ENCODE assay signal across 16 cellular contexts in genomic region chr11:68216171-68216938, GRCh38. TPM values are rescaled to one million over a fixed set of nuclear protein-coding genes. Genes with fewer than 3 reads are reported as not detected.
DNase-seq lines count a peak whose midpoint lies in the region; ATAC-seq, FAIRE-seq and TF ChIP-seq lines count a peak whose summit lies in the region.
"Had no signal": no experiment of that assay in that cellular context is flagged by ENCODE, and none has a peak within 500 bp of the region (broad histone marks: within the 10 kb centered on the region; RNA-seq: fewer than 3 reads in every experiment).

No MANE protein-coding gene starts in this region.

- intact Hi-C loops in K562 (cut with micrococcal nuclease), result no loop called here

- H3K36me3 ChIP-seq in K562 (ENCODE audit: control insufficient read depth, insufficient read depth, low read length) (no peaks in the 10 kb centered on the region), skeletal muscle tissue (ENCODE audit: control insufficient read depth in 3 of 3, insufficient read depth in 3 of 3, low read length in 3 of 3) (no peaks in the 10 kb centered on the region)
- H3K36me3 ChIP-seq: tibial artery had no signal

- H3K4me1 ChIP-seq in K562 (replicated peaks in 1 of 2; ENCODE audit: control insufficient read depth in 2 of 2, insufficient read depth in 2 of 2, low read length in 2 of 2) (peaks cover 6 to 36% of the 10 kb centered on the region in 2 experiments; a peak in 4 of 5 replicates), skeletal muscle tissue (ENCODE audit: control insufficient read depth in 3 of 3, insufficient read depth in 3 of 3, low read length in 3 of 3) (peaks cover 30 to 37% (median 34%) of the 10 kb centered on the region in 3 donors)

- in situ Hi-C loops in K562 (cut with MboI), result no loop called here

- H3K27me3 ChIP-seq in K562 (ENCODE audit: control insufficient read depth in 2 of 2, insufficient read depth in 2 of 2, low read length in 2 of 2) (peaks cover 13 to 39% of the 10 kb centered on the region in 2 experiments; a peak in 4 of 5 replicates), skeletal muscle tissue (ENCODE audit: control insufficient read depth in 3 of 3, insufficient read depth in 3 of 3, low read length in 3 of 3) (no peaks in the 10 kb centered on the region)
- H3K27me3 ChIP-seq: tibial artery had no signal

- TF ChIP-seq POLR2A in K562 (conservative IDR thresholded peaks at IDR 0.05), result no peak

- BruUV-seq in K562 (replicated peaks; lab: Mats Ljungman, UMichigan), result no TSS peak

- FAIRE-seq in K562 (lab: Jason Lieb, UNC), result no peak

- WGBS in K562 (ENCODE audit: insufficient coverage, low coverage, missing lambda C conversion rate), result 36% methylated on average over 20 of the region's 22 CpGs

- H3K4me3 ChIP-seq in K562 (no peak overlapping the region), skeletal muscle tissue (ENCODE audit: low read length in 3 of 3) (peak overlapping the region; percentile 41 to 77 (median 70))
- H3K4me3 ChIP-seq: tibial artery had no signal

- 0 out of 2 replicates have a peak overlapping the region, but pooled peaks have one; percentile 24 for H2AFZ ChIP-seq in K562 (ENCODE audit: low read depth, low read length)

- no peak for ATAC-seq in K562
- ATAC-seq in left lobe of liver, result peak; percentile 52
- no peak for ATAC-seq in HG03457 (IDR thresholded peaks at IDR 0.05; ENCODE audit: unreplicated experiment)
- ATAC-seq: T-helper 17 cell had no signal

- peaks cover 5% of the 10 kb centered on the region; the same call in 1 of the 2 replicates for H4K20me1 ChIP-seq in K562 (replicated peaks; ENCODE audit: control insufficient read depth, insufficient read depth, low read length)

- TF ChIP-seq EP300 in K562 (IDR thresholded peaks at IDR 0.05; ENCODE audit: low read length), result no peak

- no peak overlapping the region for H3K27ac ChIP-seq in K562 (ENCODE audit: extremely low read depth, low read depth, low read length)
- H3K27ac ChIP-seq in skeletal muscle tissue (ENCODE audit: low read depth, low read length), result peak overlapping the region; percentile 97
- H3K27ac ChIP-seq: tibial artery had no signal

- POLR2A ChIA-PET in K562 (lab: Yijun Ruan, JAX), result interaction anchor here (0.6 to 2.0 kb wide), 5 partner anchors 10 to 59 kb away, joined by 3 to 6 read pairs (median 4); no protein-coding TSS in a partner anchor

- H3K9ac ChIP-seq in K562 (ENCODE audit: insufficient read depth in 1 of 2, low read depth in 2 of 2, low read length in 2 of 2) (peak overlapping the region in 1 of 2 experiments; percentile 64; a peak in 2 of 4 replicates), skeletal muscle tissue (ENCODE audit: low read depth in 1 of 3, low read length in 3 of 3) (peak overlapping the region; percentile 57 to 86 (median 77))

- H3K4me2 ChIP-seq in K562 (ENCODE audit: insufficient read depth, low read length), result no peak overlapping the region; the same call in 1 of the 2 replicates

- TF ChIP-seq CTCF in K562 (IDR thresholded peaks at IDR 0.05 in 2 of 3, conservative IDR thresholded peaks at IDR 0.05 in 1 of 3; ENCODE audit: insufficient read depth in 2 of 3, low read depth in 1 of 3, low read length in 3 of 3), result no peak

- no peak for TF ChIP-seq RAD21 in K562 (CRISPR knock-in tag; conservative IDR thresholded peaks at IDR 0.05 in 1 of 2, IDR thresholded peaks at IDR 0.05 in 1 of 2)

- DNase-seq in NCI-H2029 treated with DMSO at 0.1 percent for 48 hours (lab: John Stamatoyannopoulos, UW) (peak; percentile 34), K562 (ENCODE audit: extremely low read depth in 1 of 4, low spot score in 3 of 4) (no peak), left lobe of liver (ENCODE audit: low spot score) (peak; percentile 57), retina (no peak), mucosa of gallbladder (ENCODE audit: low spot score) (no peak)
- DNase-seq in stimulated activated CD4-positive, alpha-beta T cell treated with anti-CD3 and anti-CD28 coated beads, Interleukin-2, amount 100 ng/mL, for 48 hours, result no peak
- DNase-seq: activated CD4-positive, alpha-beta T cell treated with anti-CD3 and anti-CD28 coated beads, Interleukin-2, amount 50 U/mL, for 1 hour; aorta; foreskin melanocyte; immature natural killer cell; NCI-H187 treated with DMSO at 0.1 percent for 48 hours; stimulated activated CD4-positive, alpha-beta T cell treated with anti-CD3 and anti-CD28 coated beads, Interleukin-12 subunit alpha, Interleukin-12 subunit beta, amount 100 ng/mL, for 4 hours; T-helper 17 cell; tibial artery had no signal

- CTCF ChIA-PET in K562 (lab: Yijun Ruan, JAX; ENCODE audit: low intra/inter-chr PET ratio), result no interaction called here

- no peaks in the 10 kb centered on the region for H3K9me3 ChIP-seq in K562 (replicated peaks; ENCODE audit: control insufficient read depth, insufficient read depth, low read depth, low read length)
- no peaks in the 10 kb centered on the region for H3K9me3 ChIP-seq in skeletal muscle tissue (ENCODE audit: control insufficient read depth in 3 of 3, low read length in 3 of 3)
- H3K9me3 ChIP-seq: tibial artery had no signal

- peaks cover 13% of the 10 kb centered on the region for H3K79me2 ChIP-seq in K562 (ENCODE audit: control insufficient read depth, insufficient read depth, low read length)

- H3K9me1 ChIP-seq in K562 (ENCODE audit: control insufficient read depth, insufficient read depth, low read length), result no peaks in the 10 kb centered on the region

TF ChIP-seq in K562, 482 proteins besides CTCF, POLR2A, EP300 and RAD21:
- TF ChIP-seq SRSF3 (IDR thresholded peaks at IDR 0.05; ENCODE audit: insufficient read depth, low read length), result no peak
- TF ChIP-seq SMARCB1 (IDR thresholded peaks at IDR 0.05; ENCODE audit: insufficient read length, low read depth), result no peak
- peak; percentile 41 to 47; a peak in 3 of 4 replicates for TF ChIP-seq NRF1 (conservative IDR thresholded peaks at IDR 0.05 in 1 of 2, IDR thresholded peaks at IDR 0.05 in 1 of 2)
- TF ChIP-seq C11orf30 (IDR thresholded peaks at IDR 0.05; ENCODE audit: low read depth), result 0 out of 2 replicates have a peak, but pooled peaks have one; percentile 4

RNA-seq across cellular contexts. Expression of gene KMT5B, which starts 3.3 kb away (rescaled TPM):
- 25.4 and 66.1 TPM in 2 replicates for total RNA-seq in K562 (2011; cell fraction: chromatin; rRNA removed; ENCODE audit: low replicate concordance)
- total RNA-seq in K562 (2011; cell fraction: nucleolus; rRNA removed), result 10.5 and 14.7 TPM in 2 replicates
- total RNA-seq in K562 (2011; cell fraction: nucleoplasm; rRNA removed), result 19.0 and 28.4 TPM in 2 replicates
- 15.5 and 20.8 TPM in 2 replicates for total RNA-seq in K562 (2014; rRNA removed)
- 24.6 and 29.4 TPM in 2 replicates for total RNA-seq in K562 (2014; rRNA removed; fragmentation: Illumina TruSeq; extraction: Trizol)
- 21.3 and 22.0 TPM in 2 replicates for total RNA-seq in K562 (2015; rRNA removed; fragmentation: Illumina TruSeq; extraction: Trizol)
- total RNA-seq in K562 (2021), result 22.7 and 24.7 TPM in 2 replicates
- 18.9 and 20.9 TPM in 2 replicates for polyA plus RNA-seq in K562 (2011; rRNA removed)
- 4.5 and 9.3 TPM in 2 replicates for polyA plus RNA-seq in K562 (2011; cell fraction: cytosol; rRNA removed)
- 13.0 and 16.5 TPM in 2 replicates for polyA plus RNA-seq in K562 (2011; cell fraction: nucleus; rRNA removed)
- 18.2 and 21.9 TPM in 2 replicates for polyA plus RNA-seq in K562 (2012)
- 27.3 and 29.2 TPM in 2 replicates for polyA plus RNA-seq in K562 (2014; fragmentation: Illumina TruSeq; extraction: Trizol)
- 1 to 10 TPM; 7.3 to 7.4 TPM for polyA plus RNA-seq in K562 (2014; fragmentation: Nextera tagmentation; extraction: Ambion mirVana)
- 16.3 and 20.4 TPM in 2 replicates for polyA plus RNA-seq in K562 (2014; rRNA removed)
- polyA minus RNA-seq in K562 (2011; rRNA and poly(A)+ RNA removed), result 31.7 and 36.9 TPM in 2 replicates
- polyA minus RNA-seq in K562 (2011; cell fraction: cytosol; rRNA and poly(A)+ RNA removed), result 9.8 and 10.7 TPM in 2 replicates
- polyA minus RNA-seq in K562 (2011; cell fraction: nucleus; rRNA and poly(A)+ RNA removed), result 10.1 and 14.9 TPM in 2 replicates
- 19.3 TPM for total RNA-seq in left lobe of liver
- total RNA-seq in skeletal muscle tissue, result 39.7 TPM
- 52.2 TPM for total RNA-seq in mucosa of gallbladder

RNA-seq across cellular contexts. Expression of gene C11orf24, which starts 55.4 kb away (rescaled TPM):
- total RNA-seq in K562 (2011; cell fraction: chromatin; rRNA removed; ENCODE audit: low replicate concordance), result 53.7 and 91.3 TPM in 2 replicates
- 78.4 and 79.7 TPM in 2 replicates for total RNA-seq in K562 (2011; cell fraction: nucleolus; rRNA removed)
- total RNA-seq in K562 (2011; cell fraction: nucleoplasm; rRNA removed), result 73.5 and 93.0 TPM in 2 replicates
- total RNA-seq in K562 (2014; rRNA removed) (50.5 and 57.6 TPM in 2 replicates), K562 (2014; rRNA removed; fragmentation: Illumina TruSeq; extraction: Trizol) (30.2 and 30.8 TPM in 2 replicates), K562 (2015; rRNA removed; fragmentation: Illumina TruSeq; extraction: Trizol) (31.7 and 32.5 TPM in 2 replicates), K562 (2021) (64.9 and 66.0 TPM in 2 replicates), left lobe of liver (50.1 TPM), skeletal muscle tissue (12.0 TPM), mucosa of gallbladder (38.8 TPM)
- polyA plus RNA-seq in K562 (2011; rRNA removed) (23.6 and 34.9 TPM in 2 replicates), K562 (2014; fragmentation: Illumina TruSeq; extraction: Trizol) (47.0 and 49.5 TPM in 2 replicates), K562 (2014; fragmentation: Nextera tagmentation; extraction: Ambion mirVana) (1 to 10 TPM; 2.0 to 4.4 TPM), K562 (2014; rRNA removed) (52.5 and 65.2 TPM in 2 replicates)
- polyA plus RNA-seq in K562 (2011; cell fraction: cytosol; rRNA removed), result 42.1 and 76.0 TPM in 2 replicates
- 53.0 and 81.1 TPM in 2 replicates for polyA plus RNA-seq in K562 (2011; cell fraction: nucleus; rRNA removed)
- 38.0 and 127 TPM in 2 replicates for polyA plus RNA-seq in K562 (2012)
- 22.4 and 23.0 TPM in 2 replicates for polyA minus RNA-seq in K562 (2011; rRNA and poly(A)+ RNA removed)
- polyA minus RNA-seq in K562 (2011; cell fraction: cytosol; rRNA and poly(A)+ RNA removed), result 27.9 and 31.7 TPM in 2 replicates
- polyA minus RNA-seq in K562 (2011; cell fraction: nucleus; rRNA and poly(A)+ RNA removed), result 25.2 and 34.9 TPM in 2 replicates

Comparison
In these comparisons a context has a peak if more than half of its experiments do, and no peak if none do; other contexts are left out.
1. DNase-seq: peak in NCI-H2029 treated with DMSO at 0.1 percent for 48 hours (single experiment) and left lobe of liver (single experiment); none in K562 (0 of 4), retina (single experiment), mucosa of gallbladder (single experiment) and stimulated activated CD4-positive, alpha-beta T cell treated with anti-CD3 and anti-CD28 coated beads, Interleukin-2, amount 100 ng/mL, for 48 hours (0 of 2).